ENCODE assay signal across 1 cellular context in the genomic region with DNA sequence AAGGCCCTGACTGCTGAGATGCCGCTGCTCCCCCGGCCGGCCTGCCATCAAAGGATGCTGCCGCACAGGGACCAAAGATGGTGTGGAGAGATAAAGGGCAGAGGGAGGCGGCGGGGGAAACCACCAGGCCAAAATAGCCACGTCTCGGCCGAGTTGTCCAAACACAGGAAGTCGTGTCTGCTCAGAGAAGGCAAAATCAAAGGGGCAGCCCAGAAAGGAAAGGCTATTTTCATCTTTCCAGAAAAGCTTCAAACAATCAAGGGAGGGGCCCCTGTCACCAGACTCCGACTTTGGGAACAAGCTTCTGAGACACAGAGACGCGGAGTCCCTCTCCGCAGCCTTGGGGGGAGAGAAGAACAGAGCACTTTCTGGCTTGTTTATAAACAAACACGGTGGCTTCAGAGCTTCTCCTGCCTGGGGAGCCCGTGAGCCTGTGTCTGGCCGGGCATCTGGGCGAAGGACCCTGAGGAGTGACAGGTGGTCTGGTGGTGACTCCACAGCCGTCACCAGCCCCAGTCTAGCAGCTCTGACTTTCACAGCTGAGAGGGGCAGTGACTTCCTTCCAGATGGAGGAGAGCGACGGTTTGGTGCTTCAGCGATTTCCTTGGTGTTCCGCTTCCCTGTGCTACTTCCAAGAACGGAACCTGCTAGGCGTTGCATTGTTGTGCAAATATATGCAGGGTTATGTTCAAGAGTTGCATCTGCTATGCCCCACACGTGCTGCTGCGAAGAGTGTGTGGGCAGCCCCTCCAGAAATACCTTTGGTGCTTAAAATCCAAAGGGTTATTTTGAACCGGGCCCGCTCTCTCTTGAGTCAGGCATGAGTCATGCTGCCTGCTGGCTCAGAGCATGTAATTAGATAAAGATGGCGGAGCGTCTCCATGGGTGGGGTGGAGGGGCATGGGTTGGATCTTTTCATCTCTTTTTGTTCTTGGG.
TF ChIP-seq lines count a peak whose summit lies in the region.

No MANE protein-coding gene starts in this region.

TF ChIP-seq in K562, 482 proteins besides CTCF, POLR2A, EP300 and RAD21 (continued from another document and continues in another):
- TF ChIP-seq, protein P1, sequence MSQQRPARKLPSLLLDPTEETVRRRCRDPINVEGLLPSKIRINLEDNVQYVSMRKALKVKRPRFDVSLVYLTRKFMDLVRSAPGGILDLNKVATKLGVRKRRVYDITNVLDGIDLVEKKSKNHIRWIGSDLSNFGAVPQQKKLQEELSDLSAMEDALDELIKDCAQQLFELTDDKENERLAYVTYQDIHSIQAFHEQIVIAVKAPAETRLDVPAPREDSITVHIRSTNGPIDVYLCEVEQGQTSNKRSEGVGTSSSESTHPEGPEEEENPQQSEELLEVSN (IDR thresholded peaks at IDR 0.05; ENCODE audit: borderline replicate concordance in 1 of 2, extremely low read depth in 1 of 2, insufficient read depth in 1 of 2, insufficient read length in 1 of 2, low read depth in 1 of 2, low read length in 1 of 2, poor library complexity in 1 of 2, severe bottlenecking in 1 of 2), result peak in 1 of 2 experiments; percentile 58
- TF ChIP-seq RBBP5 (IDR thresholded peaks at IDR 0.05; ENCODE audit: borderline replicate concordance, insufficient read depth, low read length, poor library complexity, severe bottlenecking) (no peak), BACH1 (tag; IDR thresholded peaks at IDR 0.05) (no peak), ZNF717 (CRISPR knock-in tag; IDR thresholded peaks at IDR 0.05) (no peak), ZFPM2 (CRISPR knock-in tag; IDR thresholded peaks at IDR 0.05) (no peak), TAF15 (IDR thresholded peaks at IDR 0.05; ENCODE audit: low read depth, low read length) (no peak), ZNF347 (CRISPR knock-in tag; IDR thresholded peaks at IDR 0.05; ENCODE audit: low read depth) (no peak), ZNF668 (CRISPR knock-in tag; IDR thresholded peaks at IDR 0.05) (no peak), ZNF551 (CRISPR knock-in tag; IDR thresholded peaks at IDR 0.05) (no peak), XRCC3 (IDR thresholded peaks at IDR 0.05) (no peak), HDGF (IDR thresholded peaks at IDR 0.05) (no peak), ZNF140 (CRISPR knock-in tag; IDR thresholded peaks at IDR 0.05) (no peak), STAT5A (IDR thresholded peaks at IDR 0.05; ENCODE audit: borderline replicate concordance, low read length) (no peak), SP1 (CRISPR knock-in tag; IDR thresholded peaks at IDR 0.05) (no peak), CBX3 (IDR thresholded peaks at IDR 0.05; ENCODE audit: borderline replicate concordance in 1 of 2, low read length in 2 of 2) (no peak), KLF10 (CRISPR knock-in tag; IDR thresholded peaks at IDR 0.05) (no peak), SRSF7 (optimal IDR thresholded peaks at IDR 0.05; ENCODE audit: low read depth, low read length) (no peak), BRF1 (IDR thresholded peaks at IDR 0.05; ENCODE audit: borderline replicate concordance, extremely low read depth, insufficient read length) (no peak), ZNF263 (CRISPR knock-in tag; IDR thresholded peaks at IDR 0.05; ENCODE audit: borderline replicate concordance) (no peak), JUNB (CRISPR knock-in tag; conservative IDR thresholded peaks at IDR 0.05) (0 out of 2 replicates have a peak, but pooled peaks have one; percentile 26), HDAC1 (IDR thresholded peaks at IDR 0.05) (no peak), YY1 (IDR thresholded peaks at IDR 0.05; ENCODE audit: borderline replicate concordance in 1 of 3, control insufficient read depth in 1 of 3, extremely low read depth in 1 of 3, insufficient read depth in 3 of 3, insufficient read length in 1 of 3, insufficient replicate concordance in 2 of 3, low read depth in 1 of 3, low read length in 2 of 3) (peak in 2 of 3 experiments; percentile 68 to 87), DACH1 (IDR thresholded peaks at IDR 0.05; ENCODE audit: partially characterized antibody) (no peak), CXXC5 (CRISPR knock-in tag; IDR thresholded peaks at IDR 0.05) (peak; percentile 32), POLR2AphosphoS5 (IDR thresholded peaks at IDR 0.05; ENCODE audit: control insufficient read depth, insufficient read depth, low read depth, low read length) (no peak), MYBL2 (IDR thresholded peaks at IDR 0.05; ENCODE audit: low read depth) (no peak), MYBL2 (CRISPR knock-in tag; IDR thresholded peaks at IDR 0.05; ENCODE audit: borderline replicate concordance) (no peak), ZNF143 (CRISPR knock-in tag; IDR thresholded peaks at IDR 0.05) (no peak), ZNF23 (CRISPR knock-in tag; IDR thresholded peaks at IDR 0.05) (no peak)
- TF ChIP-seq, protein P2, sequence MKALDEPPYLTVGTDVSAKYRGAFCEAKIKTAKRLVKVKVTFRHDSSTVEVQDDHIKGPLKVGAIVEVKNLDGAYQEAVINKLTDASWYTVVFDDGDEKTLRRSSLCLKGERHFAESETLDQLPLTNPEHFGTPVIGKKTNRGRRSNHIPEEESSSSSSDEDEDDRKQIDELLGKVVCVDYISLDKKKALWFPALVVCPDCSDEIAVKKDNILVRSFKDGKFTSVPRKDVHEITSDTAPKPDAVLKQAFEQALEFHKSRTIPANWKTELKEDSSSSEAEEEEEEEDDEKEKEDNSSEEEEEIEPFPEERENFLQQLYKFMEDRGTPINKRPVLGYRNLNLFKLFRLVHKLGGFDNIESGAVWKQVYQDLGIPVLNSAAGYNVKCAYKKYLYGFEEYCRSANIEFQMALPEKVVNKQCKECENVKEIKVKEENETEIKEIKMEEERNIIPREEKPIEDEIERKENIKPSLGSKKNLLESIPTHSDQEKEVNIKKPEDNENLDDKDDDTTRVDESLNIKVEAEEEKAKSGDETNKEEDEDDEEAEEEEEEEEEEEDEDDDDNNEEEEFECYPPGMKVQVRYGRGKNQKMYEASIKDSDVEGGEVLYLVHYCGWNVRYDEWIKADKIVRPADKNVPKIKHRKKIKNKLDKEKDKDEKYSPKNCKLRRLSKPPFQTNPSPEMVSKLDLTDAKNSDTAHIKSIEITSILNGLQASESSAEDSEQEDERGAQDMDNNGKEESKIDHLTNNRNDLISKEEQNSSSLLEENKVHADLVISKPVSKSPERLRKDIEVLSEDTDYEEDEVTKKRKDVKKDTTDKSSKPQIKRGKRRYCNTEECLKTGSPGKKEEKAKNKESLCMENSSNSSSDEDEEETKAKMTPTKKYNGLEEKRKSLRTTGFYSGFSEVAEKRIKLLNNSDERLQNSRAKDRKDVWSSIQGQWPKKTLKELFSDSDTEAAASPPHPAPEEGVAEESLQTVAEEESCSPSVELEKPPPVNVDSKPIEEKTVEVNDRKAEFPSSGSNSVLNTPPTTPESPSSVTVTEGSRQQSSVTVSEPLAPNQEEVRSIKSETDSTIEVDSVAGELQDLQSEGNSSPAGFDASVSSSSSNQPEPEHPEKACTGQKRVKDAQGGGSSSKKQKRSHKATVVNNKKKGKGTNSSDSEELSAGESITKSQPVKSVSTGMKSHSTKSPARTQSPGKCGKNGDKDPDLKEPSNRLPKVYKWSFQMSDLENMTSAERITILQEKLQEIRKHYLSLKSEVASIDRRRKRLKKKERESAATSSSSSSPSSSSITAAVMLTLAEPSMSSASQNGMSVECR (CRISPR knock-in tag; IDR thresholded peaks at IDR 0.05), result no peak
- TF ChIP-seq, protein P3, sequence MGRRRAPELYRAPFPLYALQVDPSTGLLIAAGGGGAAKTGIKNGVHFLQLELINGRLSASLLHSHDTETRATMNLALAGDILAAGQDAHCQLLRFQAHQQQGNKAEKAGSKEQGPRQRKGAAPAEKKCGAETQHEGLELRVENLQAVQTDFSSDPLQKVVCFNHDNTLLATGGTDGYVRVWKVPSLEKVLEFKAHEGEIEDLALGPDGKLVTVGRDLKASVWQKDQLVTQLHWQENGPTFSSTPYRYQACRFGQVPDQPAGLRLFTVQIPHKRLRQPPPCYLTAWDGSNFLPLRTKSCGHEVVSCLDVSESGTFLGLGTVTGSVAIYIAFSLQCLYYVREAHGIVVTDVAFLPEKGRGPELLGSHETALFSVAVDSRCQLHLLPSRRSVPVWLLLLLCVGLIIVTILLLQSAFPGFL (CRISPR knock-in tag; IDR thresholded peaks at IDR 0.05), result no peak
- TF ChIP-seq, protein P4, sequence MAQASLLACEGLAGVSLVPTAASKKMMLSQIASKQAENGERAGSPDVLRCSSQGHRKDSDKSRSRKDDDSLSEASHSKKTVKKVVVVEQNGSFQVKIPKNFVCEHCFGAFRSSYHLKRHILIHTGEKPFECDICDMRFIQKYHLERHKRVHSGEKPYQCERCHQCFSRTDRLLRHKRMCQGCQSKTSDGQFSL (CRISPR knock-in tag; IDR thresholded peaks at IDR 0.05), result no peak
- TF ChIP-seq, protein P4 (tag; IDR thresholded peaks at IDR 0.05), result no peak
- TF ChIP-seq, protein P5, sequence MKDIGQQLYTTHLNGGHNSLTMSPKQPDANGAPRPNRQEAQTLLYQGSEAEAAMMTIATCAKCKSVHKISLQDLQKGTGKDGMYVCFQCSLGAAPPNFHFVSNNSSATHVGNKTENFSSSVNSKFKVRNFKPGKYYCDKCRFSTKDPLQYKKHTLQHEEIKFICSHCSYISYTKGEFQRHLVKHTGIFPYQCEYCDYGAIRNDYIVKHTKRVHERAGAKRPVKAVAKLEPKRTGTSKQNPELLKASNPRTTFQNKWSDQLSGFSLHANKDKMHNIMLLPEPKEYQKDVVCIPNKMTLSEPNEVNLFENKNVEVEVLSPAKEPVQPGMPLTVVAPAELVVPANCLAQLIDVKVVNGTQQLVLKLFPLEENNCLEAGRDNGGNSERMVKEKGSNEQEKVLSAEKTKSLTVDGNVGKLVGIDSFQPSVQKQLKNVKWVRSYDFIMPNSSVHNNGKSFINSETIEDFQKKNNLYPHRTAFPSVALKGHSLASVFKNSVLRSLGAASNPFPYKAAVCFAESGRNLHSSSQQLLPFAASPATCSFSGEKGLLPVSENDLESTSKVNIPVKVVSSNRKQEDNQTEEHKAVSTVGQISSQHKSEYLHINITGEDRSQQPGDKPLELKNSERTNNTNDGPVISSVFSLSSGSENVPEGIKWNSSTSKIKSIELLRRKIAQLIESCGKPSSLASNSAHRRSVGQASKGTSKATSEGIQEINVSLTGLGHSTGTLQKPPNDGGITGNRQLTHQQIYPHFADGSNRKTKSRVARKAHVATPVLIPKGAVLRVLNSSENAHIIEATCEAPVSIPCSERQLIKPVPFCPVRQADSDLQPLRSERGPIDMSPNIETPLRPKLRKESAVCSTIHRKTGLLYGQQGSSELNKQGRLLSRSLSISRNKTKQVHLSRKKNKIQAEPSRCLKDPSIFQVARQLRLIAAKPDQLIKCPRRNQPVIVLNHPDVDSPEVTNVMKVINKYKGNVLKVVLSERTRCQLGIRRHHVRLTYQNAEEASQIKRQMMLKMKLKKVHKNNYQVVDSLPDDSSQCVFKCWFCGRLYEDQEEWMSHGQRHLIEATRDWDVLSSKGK (CRISPR knock-in tag; IDR thresholded peaks at IDR 0.05), result no peak
- TF ChIP-seq, protein P6, sequence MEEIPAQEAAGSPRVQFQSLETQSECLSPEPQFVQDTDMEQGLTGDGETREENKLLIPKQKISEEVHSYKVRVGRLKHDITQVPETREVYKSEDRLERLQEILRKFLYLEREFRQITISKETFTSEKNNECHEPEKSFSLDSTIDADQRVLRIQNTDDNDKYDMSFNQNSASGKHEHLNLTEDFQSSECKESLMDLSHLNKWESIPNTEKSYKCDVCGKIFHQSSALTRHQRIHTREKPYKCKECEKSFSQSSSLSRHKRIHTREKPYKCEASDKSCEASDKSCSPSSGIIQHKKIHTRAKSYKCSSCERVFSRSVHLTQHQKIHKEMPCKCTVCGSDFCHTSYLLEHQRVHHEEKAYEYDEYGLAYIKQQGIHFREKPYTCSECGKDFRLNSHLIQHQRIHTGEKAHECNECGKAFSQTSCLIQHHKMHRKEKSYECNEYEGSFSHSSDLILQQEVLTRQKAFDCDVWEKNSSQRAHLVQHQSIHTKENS (CRISPR knock-in tag; IDR thresholded peaks at IDR 0.05), result no peak
- TF ChIP-seq, protein P7, sequence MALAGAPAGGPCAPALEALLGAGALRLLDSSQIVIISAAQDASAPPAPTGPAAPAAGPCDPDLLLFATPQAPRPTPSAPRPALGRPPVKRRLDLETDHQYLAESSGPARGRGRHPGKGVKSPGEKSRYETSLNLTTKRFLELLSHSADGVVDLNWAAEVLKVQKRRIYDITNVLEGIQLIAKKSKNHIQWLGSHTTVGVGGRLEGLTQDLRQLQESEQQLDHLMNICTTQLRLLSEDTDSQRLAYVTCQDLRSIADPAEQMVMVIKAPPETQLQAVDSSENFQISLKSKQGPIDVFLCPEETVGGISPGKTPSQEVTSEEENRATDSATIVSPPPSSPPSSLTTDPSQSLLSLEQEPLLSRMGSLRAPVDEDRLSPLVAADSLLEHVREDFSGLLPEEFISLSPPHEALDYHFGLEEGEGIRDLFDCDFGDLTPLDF (CRISPR knock-in tag; IDR thresholded peaks at IDR 0.05), result no peak
- TF ChIP-seq, protein P8, sequence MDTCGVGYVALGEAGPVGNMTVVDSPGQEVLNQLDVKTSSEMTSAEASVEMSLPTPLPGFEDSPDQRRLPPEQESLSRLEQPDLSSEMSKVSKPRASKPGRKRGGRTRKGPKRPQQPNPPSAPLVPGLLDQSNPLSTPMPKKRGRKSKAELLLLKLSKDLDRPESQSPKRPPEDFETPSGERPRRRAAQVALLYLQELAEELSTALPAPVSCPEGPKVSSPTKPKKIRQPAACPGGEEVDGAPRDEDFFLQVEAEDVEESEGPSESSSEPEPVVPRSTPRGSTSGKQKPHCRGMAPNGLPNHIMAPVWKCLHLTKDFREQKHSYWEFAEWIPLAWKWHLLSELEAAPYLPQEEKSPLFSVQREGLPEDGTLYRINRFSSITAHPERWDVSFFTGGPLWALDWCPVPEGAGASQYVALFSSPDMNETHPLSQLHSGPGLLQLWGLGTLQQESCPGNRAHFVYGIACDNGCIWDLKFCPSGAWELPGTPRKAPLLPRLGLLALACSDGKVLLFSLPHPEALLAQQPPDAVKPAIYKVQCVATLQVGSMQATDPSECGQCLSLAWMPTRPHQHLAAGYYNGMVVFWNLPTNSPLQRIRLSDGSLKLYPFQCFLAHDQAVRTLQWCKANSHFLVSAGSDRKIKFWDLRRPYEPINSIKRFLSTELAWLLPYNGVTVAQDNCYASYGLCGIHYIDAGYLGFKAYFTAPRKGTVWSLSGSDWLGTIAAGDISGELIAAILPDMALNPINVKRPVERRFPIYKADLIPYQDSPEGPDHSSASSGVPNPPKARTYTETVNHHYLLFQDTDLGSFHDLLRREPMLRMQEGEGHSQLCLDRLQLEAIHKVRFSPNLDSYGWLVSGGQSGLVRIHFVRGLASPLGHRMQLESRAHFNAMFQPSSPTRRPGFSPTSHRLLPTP (IDR thresholded peaks at IDR 0.05; ENCODE audit: borderline replicate concordance, extremely low read depth, insufficient read length), result no peak
- TF ChIP-seq, protein P9, sequence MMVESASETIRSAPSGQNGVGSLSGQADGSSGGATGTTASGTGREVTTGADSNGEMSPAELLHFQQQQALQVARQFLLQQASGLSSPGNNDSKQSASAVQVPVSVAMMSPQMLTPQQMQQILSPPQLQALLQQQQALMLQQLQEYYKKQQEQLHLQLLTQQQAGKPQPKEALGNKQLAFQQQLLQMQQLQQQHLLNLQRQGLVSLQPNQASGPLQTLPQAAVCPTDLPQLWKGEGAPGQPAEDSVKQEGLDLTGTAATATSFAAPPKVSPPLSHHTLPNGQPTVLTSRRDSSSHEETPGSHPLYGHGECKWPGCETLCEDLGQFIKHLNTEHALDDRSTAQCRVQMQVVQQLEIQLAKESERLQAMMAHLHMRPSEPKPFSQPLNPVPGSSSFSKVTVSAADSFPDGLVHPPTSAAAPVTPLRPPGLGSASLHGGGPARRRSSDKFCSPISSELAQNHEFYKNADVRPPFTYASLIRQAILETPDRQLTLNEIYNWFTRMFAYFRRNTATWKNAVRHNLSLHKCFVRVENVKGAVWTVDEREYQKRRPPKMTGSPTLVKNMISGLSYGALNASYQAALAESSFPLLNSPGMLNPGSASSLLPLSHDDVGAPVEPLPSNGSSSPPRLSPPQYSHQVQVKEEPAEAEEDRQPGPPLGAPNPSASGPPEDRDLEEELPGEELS (CRISPR knock-in tag; IDR thresholded peaks at IDR 0.05; ENCODE audit: borderline replicate concordance), result no peak
